ENCODE assay signal across 22 cellular contexts in the genomic region with DNA sequence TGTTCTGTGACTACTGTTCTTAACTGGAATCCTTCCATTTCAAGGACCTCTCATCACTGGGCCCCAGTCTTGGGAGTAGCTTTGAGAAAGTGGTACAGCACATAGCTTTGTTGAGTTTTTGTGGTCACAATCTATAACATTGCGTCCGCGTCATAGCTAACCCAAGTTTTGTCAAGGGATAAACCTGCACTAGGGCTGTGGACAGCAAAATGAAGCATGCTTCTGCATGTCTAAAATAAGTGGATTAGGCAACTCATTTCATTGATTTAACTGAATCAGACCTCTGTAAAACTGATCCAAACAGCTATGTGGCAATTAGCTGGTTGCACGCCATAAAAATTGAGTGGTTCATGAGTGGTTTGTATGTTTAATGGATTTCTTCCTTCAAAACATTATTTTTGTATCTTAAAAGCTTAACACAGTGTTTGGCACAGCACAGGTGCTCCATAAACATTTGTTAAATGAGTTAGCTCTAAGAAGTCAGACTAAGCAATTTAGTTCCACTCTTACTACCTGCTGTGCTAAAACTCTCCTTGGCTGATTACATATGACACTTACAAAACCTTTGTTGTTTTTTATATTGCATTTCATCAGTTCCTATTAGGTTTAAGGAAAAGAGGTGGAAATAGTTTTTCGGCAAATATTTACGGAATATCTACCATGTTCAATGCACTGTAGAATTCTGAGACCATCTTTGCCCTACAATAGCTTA.
DNase-seq lines count a peak whose midpoint lies in the region; FAIRE-seq and TF ChIP-seq lines count a peak whose summit lies in the region.
"Had no signal": no experiment of that assay in that cellular context is flagged by ENCODE, and none has a peak within 500 bp of the region (broad histone marks: within the 10 kb centered on the region; RNA-seq: fewer than 3 reads in every experiment).

No MANE protein-coding gene starts in this region.

- H3K27me3 ChIP-seq in A673 (replicated peaks; ENCODE audit: insufficient read depth, low read depth, low read length, poor library complexity) (no peaks in the 10 kb centered on the region), dorsolateral prefrontal cortex (no peaks in the 10 kb centered on the region), HAP-1 (ENCODE audit: low read depth) (peaks cover 13% of the 10 kb centered on the region)
- H3K27me3 ChIP-seq: BLaER1 treated with 17β-estradiol and CSF1 and Interleukin-3, amounts not matched to agents 10 nM and 100 nM; SJSA1 had no signal

- POLR2A ChIA-PET in A673 (lab: Charles Lee; ENCODE audit: low non-redundant PET), result no interaction called here

- no peaks in the 10 kb centered on the region for H3K36me3 ChIP-seq in A673 (ENCODE audit: insufficient read depth, low read length, poor library complexity, severe bottlenecking)
- no peaks in the 10 kb centered on the region for H3K36me3 ChIP-seq in HAP-1 (replicated peaks)
- H3K36me3 ChIP-seq: BLaER1 treated with 17β-estradiol and CSF1 and Interleukin-3, amounts not matched to agents 10 nM and 100 nM; SJSA1 had no signal

- in situ Hi-C loops in SK-MEL-5 (cut with HindIII; ENCODE audit: low pct_unique_long_range_greater_than_20kb, low sequenced_read_pairs), result no loop called here
- in situ Hi-C loops in HAP-1 (cut with MboI; ENCODE audit: low sequenced_read_pairs), result no loop called here

- CTCF ChIA-PET in A673 (lab: Charles Lee), result no interaction called here

- H3K27ac ChIP-seq in A673 (ENCODE audit: low read depth, low read length, poor library complexity, severe bottlenecking) (peak overlapping the region; percentile 24), dorsolateral prefrontal cortex (no peak overlapping the region)
- H3K27ac ChIP-seq: BLaER1 treated with 17β-estradiol and CSF1 and Interleukin-3, amounts not matched to agents 10 nM and 100 nM; coronary artery; SJSA1 had no signal

- intact Hi-C loops in A673 (cut with micrococcal nuclease; ENCODE audit: unreplicated experiment) (no loop called here), dorsolateral prefrontal cortex (cut with DNase I) (no loop called here)

- no peak for FAIRE-seq in urothelium cell line (lab: Jason Lieb, UNC)
- FAIRE-seq: GM18507 had no signal

- no peak overlapping the region for H3K4me3 ChIP-seq in A673 (ENCODE audit: low read depth, low read length, poor library complexity, severe bottlenecking)
- no peak overlapping the region for H3K4me3 ChIP-seq in fibroblast of the aortic adventitia (ENCODE audit: low read depth, low read length)
- no peak overlapping the region for H3K4me3 ChIP-seq in dorsolateral prefrontal cortex
- no peak overlapping the region for H3K4me3 ChIP-seq in HAP-1
- H3K4me3 ChIP-seq: BLaER1 treated with 17β-estradiol and CSF1 and Interleukin-3, amounts not matched to agents 10 nM and 100 nM; coronary artery; SJSA1 had no signal

- DNase-seq in A673 (ENCODE audit: low spot score), result no peak
- peak; percentile 57 for DNase-seq in NCI-H1105 (lab: John Stamatoyannopoulos, UW)
- DNase-seq in SK-MEL-5 (ENCODE audit: low read depth, low spot score), result peak; percentile 52
- peak; percentile 9 for DNase-seq in fibroblast of the aortic adventitia (ENCODE audit: low read depth)
- no peak for DNase-seq in urothelium cell line (ENCODE audit: low spot score)
- DNase-seq in dorsolateral prefrontal cortex, result no peak
- no peak for DNase-seq in HAP-1 (ENCODE audit: low spot score in 2 of 2)
- no peak for DNase-seq in germinal center (ENCODE audit: low spot score)
- DNase-seq: activated CD4-positive, CD25-positive, alpha-beta regulatory T cell treated with anti-CD3 and anti-CD28 coated beads, Interleukin-2, amount 50 U/mL, for 72 hours; activated T-cell treated with anti-CD3 and anti-CD28 coated beads, Interleukin-2, amount 50 U/mL, for 4 hours; COR-L47; GF-D8; head of caudate nucleus; HFFc6; left cardiac atrium; naive B cell; NCI-H187; NCI-H345 had no signal

- H3K4me1 ChIP-seq in A673 (ENCODE audit: insufficient read depth, low read length, poor library complexity, severe bottlenecking), result peaks cover 16% of the 10 kb centered on the region
- no peaks in the 10 kb centered on the region for H3K4me1 ChIP-seq in HAP-1
- H3K4me1 ChIP-seq: BLaER1 treated with 17β-estradiol and CSF1 and Interleukin-3, amounts not matched to agents 10 nM and 100 nM had no signal

- no peaks in the 10 kb centered on the region for H3K9me3 ChIP-seq in A673 (ENCODE audit: low read depth, low read length, poor library complexity, severe bottlenecking)
- H3K9me3 ChIP-seq in HAP-1, result no peaks in the 10 kb centered on the region
- H3K9me3 ChIP-seq: BLaER1 treated with 17β-estradiol and CSF1 and Interleukin-3, amounts not matched to agents 10 nM and 100 nM; SJSA1 had no signal

- BruUV-seq in A673 (replicated peaks; lab: Mats Ljungman, UMichigan), result no TSS peak

- TF ChIP-seq CTCF in A673 (conservative IDR thresholded peaks at IDR 0.05; ENCODE audit: low read depth, low read length) (no peak), fibroblast of the aortic adventitia (IDR thresholded peaks at IDR 0.05; ENCODE audit: insufficient read depth, low read length) (no peak), dorsolateral prefrontal cortex (IDR thresholded peaks at IDR 0.05 in 54 of 56, conservative IDR thresholded peaks at IDR 0.05 in 2 of 56; ENCODE audit: low read depth in 1 of 56, partially characterized antibody in 56 of 56) (no peak)

Comparison
In these comparisons a context has a peak if more than half of its experiments do, and no peak if none do; other contexts are left out.
1. DNase-seq: peak in NCI-H1105 (single experiment), SK-MEL-5 (single experiment) and fibroblast of the aortic adventitia (single experiment); none in A673 (single experiment), urothelium cell line (single experiment), dorsolateral prefrontal cortex (0 of 10), HAP-1 (0 of 2) and germinal center (single experiment).